ENCODE assay signal across 2 cellular contexts in the genomic region with DNA sequence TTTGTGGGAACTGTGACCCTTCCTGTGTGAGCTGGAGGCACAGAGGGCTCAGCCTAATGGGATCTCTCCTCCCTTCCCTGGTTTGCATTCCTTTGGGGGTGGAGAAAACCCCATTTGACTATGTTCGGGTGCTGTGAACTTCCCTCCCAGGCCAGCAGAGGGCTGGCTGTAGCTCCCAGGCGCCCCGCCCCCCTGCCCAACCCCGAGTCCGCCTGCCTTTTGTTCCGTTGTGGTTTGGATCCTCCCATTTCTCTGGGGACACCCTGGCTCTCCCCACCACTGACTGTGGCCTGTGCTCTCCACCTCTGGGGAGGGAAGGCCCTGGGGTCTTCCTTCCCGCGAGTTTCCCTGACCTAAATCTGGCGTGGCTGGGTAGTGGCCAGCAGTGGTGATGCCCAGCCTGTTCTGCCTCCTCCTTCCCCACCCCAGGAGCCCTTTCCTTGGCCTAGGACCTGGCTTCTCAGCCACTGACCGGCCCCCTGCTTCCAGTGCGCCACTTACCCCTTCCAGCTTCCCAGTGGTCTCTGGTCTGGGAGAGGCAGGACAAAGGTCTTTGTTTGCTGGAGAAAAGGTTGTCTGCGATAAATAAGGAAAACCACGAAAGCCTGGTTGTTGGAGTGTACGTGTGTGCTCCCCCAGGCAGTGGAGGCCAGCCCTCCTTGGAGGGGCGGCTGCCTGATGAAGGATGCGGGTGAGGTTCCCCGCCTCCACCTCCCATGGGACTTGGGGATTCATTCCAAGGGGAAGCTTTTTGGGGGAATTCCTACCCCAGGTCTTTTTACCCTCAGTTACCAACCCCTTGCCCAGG.
TF ChIP-seq lines count a peak whose summit lies in the region.

No MANE protein-coding gene starts in this region.

TF ChIP-seq in A549, 52 proteins besides CTCF, POLR2A, EP300 and RAD21:
- TF ChIP-seq, protein P1, sequence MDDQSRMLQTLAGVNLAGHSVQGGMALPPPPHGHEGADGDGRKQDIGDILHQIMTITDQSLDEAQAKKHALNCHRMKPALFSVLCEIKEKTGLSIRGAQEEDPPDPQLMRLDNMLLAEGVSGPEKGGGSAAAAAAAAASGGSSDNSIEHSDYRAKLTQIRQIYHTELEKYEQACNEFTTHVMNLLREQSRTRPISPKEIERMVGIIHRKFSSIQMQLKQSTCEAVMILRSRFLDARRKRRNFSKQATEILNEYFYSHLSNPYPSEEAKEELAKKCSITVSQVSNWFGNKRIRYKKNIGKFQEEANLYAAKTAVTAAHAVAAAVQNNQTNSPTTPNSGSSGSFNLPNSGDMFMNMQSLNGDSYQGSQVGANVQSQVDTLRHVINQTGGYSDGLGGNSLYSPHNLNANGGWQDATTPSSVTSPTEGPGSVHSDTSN (IDR thresholded peaks at IDR 0.05) = no peak
- peak; percentile 74 for TF ChIP-seq SMC3 (IDR thresholded peaks at IDR 0.05)
TF ChIP-seq in A549: peak in this region for 1.

TF ChIP-seq in endothelial cell of umbilical vein, 7 proteins besides CTCF, POLR2A, EP300 and RAD21 (continued from another document):
- TF ChIP-seq FOS (IDR thresholded peaks at IDR 0.05; ENCODE audit: borderline replicate concordance, insufficient read depth, low read length) (no peak), MYC (IDR thresholded peaks at IDR 0.05; ENCODE audit: low read depth, low read length) (no peak), GATA2 (IDR thresholded peaks at IDR 0.05; ENCODE audit: insufficient read depth, insufficient read length, low read depth, low read length) (no peak), EZH2 (IDR thresholded peaks at IDR 0.05; ENCODE audit: borderline replicate concordance, low read depth, low read length, severe bottlenecking) (no peak)
- TF ChIP-seq, protein P2, sequence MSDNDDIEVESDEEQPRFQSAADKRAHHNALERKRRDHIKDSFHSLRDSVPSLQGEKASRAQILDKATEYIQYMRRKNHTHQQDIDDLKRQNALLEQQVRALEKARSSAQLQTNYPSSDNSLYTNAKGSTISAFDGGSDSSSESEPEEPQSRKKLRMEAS (IDR thresholded peaks at IDR 0.05; ENCODE audit: insufficient read depth, insufficient read length) = no peak
